ENCODE assay signal across 16 cellular contexts in genomic region chr11:111301004-111301839, GRCh38. TPM values are rescaled to one million over a fixed set of nuclear protein-coding genes. Genes with fewer than 3 reads are reported as not detected.
A peak's percentile ranks its signal among the peaks of the same experiment; 100 is the strongest.
DNase-seq lines count a peak whose midpoint lies in the region; ATAC-seq and TF ChIP-seq lines count a peak whose summit lies in the region.
"Had no signal": no experiment of that assay in that cellular context is flagged by ENCODE, and none has a peak within 500 bp of the region (broad histone marks: within the 10 kb centered on the region; RNA-seq: fewer than 3 reads in every experiment).

No MANE protein-coding gene starts in this region.

- H3K9ac ChIP-seq in endodermal cell (ENCODE audit: extremely low read depth, low read length, poor library complexity, severe bottlenecking): no peak overlapping the region

- TF ChIP-seq CTCF in esophagus muscularis mucosa (IDR thresholded peaks at IDR 0.05) (no peak), transverse colon (IDR thresholded peaks at IDR 0.05) (no peak), endodermal cell (conservative IDR thresholded peaks at IDR 0.05) (no peak), endothelial cell (IDR thresholded peaks at IDR 0.05; ENCODE audit: unreplicated experiment) (no peak)

- WGBS in esophagus muscularis mucosa: 95% methylated on average over 5 of the region's 5 CpGs
- 55 to 57% methylated on average over 4 to 5 of the region's 5 CpGs for WGBS in transverse colon (ENCODE audit: low coverage in 1 of 2), 2 donors
- WGBS in endodermal cell (ENCODE audit: insufficient coverage in 1 of 2, insufficient read length in 1 of 2), 2 experiments: 97% methylated on average over 5 of the region's 5 CpGs; no CpG with 5 or more reads in 1 of the 2 experiments

- no peak for ATAC-seq in left cardiac atrium
- ATAC-seq: right cardiac atrium, T-helper 17 cell had no signal

- H3K27me3 ChIP-seq in esophagus muscularis mucosa (peaks cover 0 to 10% (median 0%) of the 10 kb centered on the region in 4 donors), transverse colon (no peaks in the 10 kb centered on the region), endodermal cell (ENCODE audit: control insufficient read depth, insufficient read depth, low read length, poor library complexity, severe bottlenecking) (peaks cover 83% of the 10 kb centered on the region)

- peak; percentile 19 for DNase-seq in NCI-H1436 (lab: John Stamatoyannopoulos, UW)
- no peak for DNase-seq in NCI-H1436 treated with DMSO at 0.1 percent for 48 hours (lab: John Stamatoyannopoulos, UW)
- DNase-seq in NCI-H2171 (lab: John Stamatoyannopoulos, UW): peak; percentile 86
- DNase-seq in esophagus muscularis mucosa (ENCODE audit: extremely low spot score): peak; percentile 89
- DNase-seq in transverse colon: no peak
- DNase-seq in endodermal cell: no peak
- DNase-seq in left cardiac atrium: no peak
- no peak for DNase-seq in endothelial cell (ENCODE audit: low spot score)
- DNase-seq: 8988T; activated CD4-positive, alpha-beta T cell treated with anti-CD3 and anti-CD28 coated beads, Interleukin-2, amount 50 U/mL, for 4 hours; midbrain; right cardiac atrium; T-helper 17 cell had no signal

- H3K4me1 ChIP-seq in esophagus muscularis mucosa (peaks cover 7 to 42% (median 34%) of the 10 kb centered on the region in 4 donors), transverse colon (peaks cover 15 to 42% (median 31%) of the 10 kb centered on the region in 4 donors), endodermal cell (ENCODE audit: control insufficient read depth, insufficient read depth, low read length) (no peaks in the 10 kb centered on the region)

- H3K4me3 Mint-ChIP-seq in endodermal cell (no peak overlapping the region), endothelial cell (ENCODE audit: unreplicated experiment) (no peak overlapping the region)
- H3K4me3 Mint-ChIP-seq: T-helper 17 cell had no signal

- TF ChIP-seq POLR2A in esophagus muscularis mucosa (IDR thresholded peaks at IDR 0.05; ENCODE audit: low read depth) (no peak), transverse colon (IDR thresholded peaks at IDR 0.05) (no peak)

- H3K27ac Mint-ChIP-seq in endodermal cell (no peak overlapping the region), endothelial cell (ENCODE audit: unreplicated experiment) (no peak overlapping the region)
- H3K27ac Mint-ChIP-seq: T-helper 17 cell had no signal

- H3K9me3 ChIP-seq in esophagus muscularis mucosa (no peaks in the 10 kb centered on the region), transverse colon (no peaks in the 10 kb centered on the region), endodermal cell (ENCODE audit: control insufficient read depth, low read length) (no peaks in the 10 kb centered on the region)
- H3K9me3 ChIP-seq: thoracic aorta had no signal

- intact Hi-C loops in esophagus muscularis mucosa (cut with DNase I): loop anchor here (10.0 kb wide), 1 partner anchor 54 kb away; no protein-coding TSS in a partner anchor
- intact Hi-C loops in transverse colon (cut with DNase I; ENCODE audit: low total_unique reads): no loop called here
- intact Hi-C loops in left cardiac atrium (cut with DNase I): no loop called here

- no peak for TF ChIP-seq EP300 in esophagus muscularis mucosa (IDR thresholded peaks at IDR 0.05)
- no peak for TF ChIP-seq EP300 in transverse colon (IDR thresholded peaks at IDR 0.05; ENCODE audit: low read depth)

- peaks cover 4% of the 10 kb centered on the region for H3K4me1 Mint-ChIP-seq in endodermal cell
- peaks cover 3% of the 10 kb centered on the region for H3K4me1 Mint-ChIP-seq in endothelial cell (ENCODE audit: unreplicated experiment)

- no peak overlapping the region for H3K27ac ChIP-seq in esophagus muscularis mucosa (replicated peaks in 1 of 4)
- peak overlapping the region; percentile 19 to 86 (median 68) for H3K27ac ChIP-seq in transverse colon
- no peak overlapping the region for H3K27ac ChIP-seq in endodermal cell (ENCODE audit: low read depth, low read length)
- H3K27ac ChIP-seq: thoracic aorta had no signal

- H3K27me3 Mint-ChIP-seq in endodermal cell (ENCODE audit: insufficient read depth): peaks cover 80% of the 10 kb centered on the region
- H3K27me3 Mint-ChIP-seq in endothelial cell (ENCODE audit: unreplicated experiment): peaks cover 19% of the 10 kb centered on the region

- H3K4me3 ChIP-seq in esophagus muscularis mucosa (no peak overlapping the region), transverse colon (no peak overlapping the region), endodermal cell (ENCODE audit: low read length) (no peak overlapping the region)
- H3K4me3 ChIP-seq: thoracic aorta had no signal

- H3K36me3 Mint-ChIP-seq in endodermal cell (ENCODE audit: low read depth) (no peaks in the 10 kb centered on the region), endothelial cell (ENCODE audit: low read depth, unreplicated experiment) (no peaks in the 10 kb centered on the region)

- H3K36me3 ChIP-seq in esophagus muscularis mucosa (no peaks in the 10 kb centered on the region), transverse colon (no peaks in the 10 kb centered on the region), endodermal cell (ENCODE audit: control insufficient read depth, insufficient read depth, low read length) (no peaks in the 10 kb centered on the region)
- H3K36me3 ChIP-seq: thoracic aorta had no signal

- in situ Hi-C loops in transverse colon (cut with MboI; ENCODE audit: low pct_ligation_motif_present in 1 of 4, low pct_unique_long_range_greater_than_20kb in 1 of 4, low sequenced_read_pairs in 3 of 4): no loop called here

- no peaks in the 10 kb centered on the region for H3K9me3 Mint-ChIP-seq in endodermal cell
- H3K9me3 Mint-ChIP-seq in endothelial cell (ENCODE audit: unreplicated experiment): no peaks in the 10 kb centered on the region

RNA-seq across cellular contexts. Expression of gene POU2AF3, which starts 2.9 kb away (rescaled TPM):
- 1 to 10 TPM in 2 of 4 donors, under 1 TPM in 1, not detected in 1; 0.99 to 2.9 (median 2.2) TPM for total RNA-seq in esophagus muscularis mucosa
- 1 to 10 TPM; 6.0 to 9.6 (median 7.1) TPM for total RNA-seq in transverse colon
- 1 to 10 TPM in 1 of 2 donors, under 1 TPM in 1; 0.55 to 1.8 TPM for total RNA-seq in endodermal cell
- polyA plus RNA-seq in endodermal cell (2013, experiment 1 of 2): 1.6 TPM
- polyA plus RNA-seq in endodermal cell (2013, experiment 2 of 2): 1.4 TPM
- total RNA-seq in left cardiac atrium: under 1 TPM; 0.18 to 0.44 TPM
- total RNA-seq in endothelial cell (ENCODE audit: unreplicated experiment): 0.28 TPM
- total RNA-seq: cardiac septum, T-helper 17 cell had no signal

RNA-seq across cellular contexts. Expression of gene POU2AF2, which starts 55.7 kb away (rescaled TPM):
- total RNA-seq in esophagus muscularis mucosa (under 1 TPM in 1 of 4 donors, not detected in 3; 0.66 TPM), transverse colon (1 to 10 TPM in 2 of 4 donors, not detected in 2; 1.9 to 4.4 TPM), endodermal cell (not detected), left cardiac atrium (not detected), endothelial cell (ENCODE audit: unreplicated experiment) (not detected)
- polyA plus RNA-seq in endodermal cell (2013, experiment 1 of 2): not detected
- not detected for polyA plus RNA-seq in endodermal cell (2013, experiment 2 of 2)
- total RNA-seq: cardiac septum, epithelial cell of proximal tubule, right cardiac atrium, T-helper 17 cell, thoracic aorta had no signal
- polyA plus RNA-seq: right cardiac atrium had no signal

Comparison
In these comparisons a context has a peak if more than half of its experiments do, and no peak if none do; other contexts are left out.
1. DNase-seq: peak in NCI-H1436 (single experiment), NCI-H2171 (single experiment) and esophagus muscularis mucosa (single experiment); none in NCI-H1436 treated with DMSO at 0.1 percent for 48 hours (single experiment), transverse colon (single experiment), endodermal cell (single experiment), left cardiac atrium (single experiment) and endothelial cell (single experiment).
2. H3K27ac ChIP-seq: peak in transverse colon (4 of 4); none in esophagus muscularis mucosa (0 of 4) and endodermal cell (single experiment).